In genomic region chr1:28370220-28371010, GRCh38 we compare ENCODE assay signal across 8 cellular contexts. TPM values are rescaled to one million over a fixed set of nuclear protein-coding genes. Genes with fewer than 3 reads are reported as not detected.
DNase-seq lines count a peak whose midpoint lies in the region; ATAC-seq and TF ChIP-seq lines count a peak whose summit lies in the region.

No MANE protein-coding gene starts in this region.

- no peaks in the 10 kb centered on the region for H3K27me3 Mint-ChIP-seq in activated T-helper 2 cell treated with anti-CD3 and anti-CD28 coated beads, Interferon-gamma antibody, Interleukin-2, Interleukin-4, amounts not matched to agents 10 μg/mL and 5 μg/mL and 100 μg/mL, durations not matched to agents 14 hours and 24 hours and 36 hours (ENCODE audit: low read depth)

- H3K4me1 Mint-ChIP-seq in activated T-helper 2 cell treated with anti-CD3 and anti-CD28 coated beads, Interferon-gamma antibody, Interleukin-2, Interleukin-4, amounts not matched to agents 10 μg/mL and 5 μg/mL and 100 μg/mL, durations not matched to agents 14 hours and 24 hours and 36 hours (ENCODE audit: low read depth), result peaks cover 26% of the 10 kb centered on the region

- H3K9me3 ChIP-seq in gastroesophageal sphincter (no peaks in the 10 kb centered on the region), neutrophil (no peaks in the 10 kb centered on the region)

- H3K4me3 ChIP-seq in gastroesophageal sphincter, result peak overlapping the region; percentile 58 to 94
- peak overlapping the region; percentile 74 to 84 for H3K4me3 ChIP-seq in neutrophil (ENCODE audit: low read depth in 1 of 2, low read length in 1 of 2)

- intact Hi-C loops in activated T-helper 2 cell treated with anti-CD3 and anti-CD28 coated beads, Interferon-gamma antibody, Interleukin-2, Interleukin-4, amounts not matched to agents 10 μg/mL and 5 μg/mL and 100 μg/mL, durations not matched to agents 14 hours and 24 hours and 36 hours (cut with micrococcal nuclease), result no loop called here

- H3K27me3 ChIP-seq in gastroesophageal sphincter (no peaks in the 10 kb centered on the region), neutrophil (no peaks in the 10 kb centered on the region)

- H3K4me3 Mint-ChIP-seq in activated T-helper 2 cell treated with anti-CD3 and anti-CD28 coated beads, Interferon-gamma antibody, Interleukin-2, Interleukin-4, amounts not matched to agents 10 μg/mL and 5 μg/mL and 100 μg/mL, durations not matched to agents 14 hours and 24 hours and 36 hours (ENCODE audit: low read depth), result peak overlapping the region; percentile 91

- H3K36me3 Mint-ChIP-seq in activated T-helper 2 cell treated with anti-CD3 and anti-CD28 coated beads, Interferon-gamma antibody, Interleukin-2, Interleukin-4, amounts not matched to agents 10 μg/mL and 5 μg/mL and 100 μg/mL, durations not matched to agents 14 hours and 24 hours and 36 hours (ENCODE audit: low read depth), result peaks cover 16% of the 10 kb centered on the region

- 29 to 41% methylated on average over 8 to 27 of the region's 32 CpGs for WGBS in gastroesophageal sphincter (ENCODE audit: low coverage in 1 of 2), 2 donors

- H3K27ac ChIP-seq in gastroesophageal sphincter, result peak overlapping the region; percentile 80 to 97 (median 94)
- H3K27ac ChIP-seq in neutrophil, result peak overlapping the region; percentile 79

- ATAC-seq in GM21723 (IDR thresholded peaks at IDR 0.05; ENCODE audit: unreplicated experiment), result peak; percentile 10
- ATAC-seq in gastroesophageal sphincter, result no peak
- ATAC-seq in HG03460 (IDR thresholded peaks at IDR 0.05; ENCODE audit: unreplicated experiment), result no peak
- ATAC-seq in GM21619 (IDR thresholded peaks at IDR 0.05; ENCODE audit: unreplicated experiment), result no peak

- H3K9me3 Mint-ChIP-seq in activated T-helper 2 cell treated with anti-CD3 and anti-CD28 coated beads, Interferon-gamma antibody, Interleukin-2, Interleukin-4, amounts not matched to agents 10 μg/mL and 5 μg/mL and 100 μg/mL, durations not matched to agents 14 hours and 24 hours and 36 hours, result no peaks in the 10 kb centered on the region

- TF ChIP-seq CTCF in gastroesophageal sphincter (IDR thresholded peaks at IDR 0.05) (peak in 1 of 4 experiments; percentile 43), neutrophil (IDR thresholded peaks at IDR 0.05) (no peak)

- no peak for TF ChIP-seq EP300 in gastroesophageal sphincter (IDR thresholded peaks at IDR 0.05)

- peak overlapping the region; percentile 80 for H3K27ac Mint-ChIP-seq in activated T-helper 2 cell treated with anti-CD3 and anti-CD28 coated beads, Interferon-gamma antibody, Interleukin-2, Interleukin-4, amounts not matched to agents 10 μg/mL and 5 μg/mL and 100 μg/mL, durations not matched to agents 14 hours and 24 hours and 36 hours

- no peak for TF ChIP-seq POLR2A in gastroesophageal sphincter (IDR thresholded peaks at IDR 0.05)

- peak; percentile 59 for DNase-seq in EH (ENCODE audit: low read depth)
- peak; percentile 46 for DNase-seq in NCI-H1105 treated with DMSO at 0.1 percent for 48 hours (lab: John Stamatoyannopoulos, UW)
- DNase-seq in activated T-helper 2 cell treated with anti-CD3 and anti-CD28 coated beads, Interferon-gamma antibody, Interleukin-2, Interleukin-4, amounts not matched to agents 10 μg/mL and 5 μg/mL and 100 μg/mL, durations not matched to agents 14 hours and 24 hours and 36 hours (ENCODE audit: low spot score), result peak; percentile 15

- H3K4me1 ChIP-seq in gastroesophageal sphincter, result peaks cover 0 to 49% (median 9%) of the 10 kb centered on the region in 3 donors
- H3K4me1 ChIP-seq in neutrophil (ENCODE audit: control insufficient read depth in 1 of 2, insufficient read depth in 1 of 2, low read depth in 1 of 2, low read length in 1 of 2), result peaks cover 5 to 16% of the 10 kb centered on the region in 2 experiments

- H3K36me3 ChIP-seq in gastroesophageal sphincter (no peaks in the 10 kb centered on the region), neutrophil (no peaks in the 10 kb centered on the region)

RNA-seq across cellular contexts. Expression of gene PHACTR4, which starts 0.9 kb away (rescaled TPM):
- total RNA-seq in activated T-helper 2 cell treated with anti-CD3 and anti-CD28 coated beads, Interferon-gamma antibody, Interleukin-2, Interleukin-4, amounts not matched to agents 10 μg/mL and 5 μg/mL and 100 μg/mL, durations not matched to agents 14 hours and 24 hours and 36 hours, result 30.2 and 32.1 TPM in 2 replicates
- total RNA-seq in gastroesophageal sphincter, result 10 to 100 TPM; 20.3 to 32.2 (median 27.0) TPM

RNA-seq across cellular contexts. Expression of gene MED18, which starts 41.6 kb away (rescaled TPM):
- total RNA-seq in activated T-helper 2 cell treated with anti-CD3 and anti-CD28 coated beads, Interferon-gamma antibody, Interleukin-2, Interleukin-4, amounts not matched to agents 10 μg/mL and 5 μg/mL and 100 μg/mL, durations not matched to agents 14 hours and 24 hours and 36 hours, result 18.2 and 18.5 TPM in 2 replicates
- total RNA-seq in gastroesophageal sphincter, result 10 to 100 TPM in 3 of 4 donors, 1 to 10 TPM in 1; 8.5 to 21.0 (median 18.2) TPM
